7 cellular contexts compared by ENCODE assay signal in the genomic region with DNA sequence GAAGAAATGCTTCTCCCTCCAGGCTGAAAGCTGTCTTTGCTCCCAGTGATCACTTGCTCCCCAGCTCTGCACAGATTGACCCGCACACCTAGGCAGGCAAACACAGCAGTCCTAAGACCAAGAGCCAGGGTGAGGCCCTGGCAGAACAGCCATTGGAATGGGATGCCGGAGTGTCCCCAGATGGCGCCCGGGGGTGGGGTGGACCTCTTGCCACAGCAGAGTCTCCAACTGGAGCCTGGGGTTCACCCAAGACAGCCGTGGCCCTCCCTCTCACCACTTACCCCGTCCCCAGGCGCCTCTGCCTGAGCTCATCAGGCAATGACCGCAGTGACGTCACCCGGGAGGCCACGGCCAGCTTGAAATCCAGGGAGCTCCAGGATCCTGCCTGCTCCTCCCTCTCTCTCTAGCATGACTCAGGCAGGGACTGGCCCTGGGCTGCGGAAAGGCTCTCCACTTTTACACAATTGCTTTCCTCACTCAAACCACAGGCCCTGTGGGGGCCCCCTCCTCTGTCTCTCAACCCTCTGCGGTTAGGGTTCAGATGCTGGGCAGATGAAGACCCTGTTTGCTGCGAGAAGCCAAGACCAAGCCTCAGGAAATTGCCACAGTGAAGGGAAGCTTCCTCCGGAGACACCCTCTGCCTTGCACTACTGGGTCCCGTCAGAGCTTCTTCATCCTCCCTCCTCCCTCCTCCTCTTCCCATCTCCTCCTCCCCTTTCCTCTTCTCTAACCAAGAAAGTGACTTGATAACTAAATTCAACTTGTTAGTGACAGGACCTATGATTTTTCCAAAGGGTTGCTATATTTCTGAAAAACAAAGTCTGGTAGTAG. TPM values are rescaled to one million over a fixed set of nuclear protein-coding genes. Genes with fewer than 3 reads are reported as not detected.
DNase-seq lines count a peak whose midpoint lies in the region; ATAC-seq and TF ChIP-seq lines count a peak whose summit lies in the region.

No MANE protein-coding gene starts in this region.

- peak; percentile 98 for ATAC-seq in HCT116
- peak; percentile 86 for ATAC-seq in RWPE2 (ENCODE audit: low read depth)
- ATAC-seq in activated naive CD8-positive, alpha-beta T cell treated with anti-CD3 and anti-CD28 coated beads, Interleukin-2, amount 50 U/mL, for 24 hours = peak; percentile 90
- peak; percentile 97 for ATAC-seq in Right ventricle myocardium superior (ENCODE audit: poor library complexity)
- ATAC-seq in GM18511 (IDR thresholded peaks at IDR 0.05; ENCODE audit: unreplicated experiment) = no peak

- H3K27me3 Mint-ChIP-seq in activated naive CD8-positive, alpha-beta T cell treated with anti-CD3 and anti-CD28 coated beads, Interleukin-2, amount 50 U/mL, for 24 hours = peaks cover 17% of the 10 kb centered on the region

- peaks cover 26 to 29% of the 10 kb centered on the region in 2 experiments for H3K4me1 ChIP-seq in HCT116 (ENCODE audit: control insufficient read depth in 1 of 2, insufficient read depth in 2 of 2, low read length in 2 of 2)
- H3K4me1 ChIP-seq in RWPE2 (ENCODE audit: insufficient read depth, poor library complexity, severe bottlenecking) = peaks cover 21% of the 10 kb centered on the region
- peaks cover 0 to 9% of the 10 kb centered on the region in 2 donors for H3K4me1 ChIP-seq in uterus

- H3K4me3 ChIP-seq in HCT116 (replicated peaks in 1 of 2; ENCODE audit: low read depth in 1 of 2, low read length in 2 of 2) (peak overlapping the region; percentile 47 to 57), RWPE2 (ENCODE audit: severe bottlenecking) (no peak overlapping the region), uterus (no peak overlapping the region)

- BruUV-seq in HCT116 (replicated peaks; lab: Mats Ljungman, UMichigan) = TSS peak; percentile 74

- H2AFZ ChIP-seq in HCT116 (ENCODE audit: low read depth, low read length, poor library complexity, severe bottlenecking) = peak overlapping the region; percentile 80

- H3K36me3 Mint-ChIP-seq in activated naive CD8-positive, alpha-beta T cell treated with anti-CD3 and anti-CD28 coated beads, Interleukin-2, amount 50 U/mL, for 24 hours (ENCODE audit: low read depth) = no peaks in the 10 kb centered on the region

- peak overlapping the region; percentile 88 for H3K4me2 ChIP-seq in HCT116 (ENCODE audit: low read length)

- DNase-seq in HCT116 (ENCODE audit: low read depth, low spot score) (peak; percentile 89), RWPE2 (ENCODE audit: low spot score) (peak; percentile 96), Right ventricle myocardium superior (peak; percentile 96), pons (ENCODE audit: low spot score) (peak; percentile 38), uterus (peak; percentile 96)
- DNase-seq in activated naive CD8-positive, alpha-beta T cell treated with anti-CD3 and anti-CD28 coated beads, Interleukin-2, amount 50 U/mL, for 24 hours = peak; percentile 85

- H3K9me3 Mint-ChIP-seq in activated naive CD8-positive, alpha-beta T cell treated with anti-CD3 and anti-CD28 coated beads, Interleukin-2, amount 50 U/mL, for 24 hours = no peaks in the 10 kb centered on the region

- H3K4me3 Mint-ChIP-seq in activated naive CD8-positive, alpha-beta T cell treated with anti-CD3 and anti-CD28 coated beads, Interleukin-2, amount 50 U/mL, for 24 hours = peak overlapping the region; percentile 47

- H3K27me3 ChIP-seq in HCT116 (ENCODE audit: insufficient read depth, low read length) (no peaks in the 10 kb centered on the region), RWPE2 (ENCODE audit: insufficient read depth, poor library complexity, severe bottlenecking) (no peaks in the 10 kb centered on the region), uterus (no peaks in the 10 kb centered on the region)

- TF ChIP-seq RAD21 in HCT116 (IDR thresholded peaks at IDR 0.05; ENCODE audit: low read depth) = no peak

- RAD21 ChIA-PET in HCT116 (lab: Charles Lee; ENCODE audit: low non-redundant PET in 1 of 2, low total read pairs in 2 of 2, uncharacterized antibody in 2 of 2, unreplicated experiment in 2 of 2) = interaction anchor here (0.5 to 1.5 kb wide), 6 partner anchors 10 to 646 kb away, joined by 3 to 9 read pairs (median 4); no protein-coding TSS in a partner anchor

- POLR2A ChIA-PET in HCT116 (lab: Charles Lee) = interaction anchor here (0.9 to 1.6 kb wide), 7 partner anchors 10 to 646 kb away, joined by 3 to 11 read pairs (median 5); no protein-coding TSS in a partner anchor

- H3K9me2 ChIP-seq in HCT116 (ENCODE audit: insufficient read depth) = no peaks in the 10 kb centered on the region

- H3K27ac ChIP-seq in HCT116 (ENCODE audit: low read depth, low read length) (peak overlapping the region; percentile 71), RWPE2 (ENCODE audit: poor library complexity, severe bottlenecking) (peak overlapping the region; percentile 68), uterus (peak overlapping the region; percentile 66 to 71)

- CTCF ChIA-PET in HCT116 (lab: Charles Lee) = interaction anchor here (0.7 to 3.9 kb wide), 8 partner anchors 13 to 646 kb away, joined by 3 to 42 read pairs (median 4); a partner anchor contains a TSS

- peaks cover 27% of the 10 kb centered on the region for H3K4me1 Mint-ChIP-seq in activated naive CD8-positive, alpha-beta T cell treated with anti-CD3 and anti-CD28 coated beads, Interleukin-2, amount 50 U/mL, for 24 hours

- peak overlapping the region; percentile 65 for H3K9ac ChIP-seq in HCT116 (ENCODE audit: low read length)

- TF ChIP-seq POLR2A in HCT116 (IDR thresholded peaks at IDR 0.05; ENCODE audit: borderline replicate concordance, extremely low read depth, insufficient read depth, insufficient read length) (no peak), uterus (IDR thresholded peaks at IDR 0.05) (no peak)

- TF ChIP-seq CTCF in HCT116 (IDR thresholded peaks at IDR 0.05 in 2 of 3, conservative IDR thresholded peaks at IDR 0.05 in 1 of 3; ENCODE audit: borderline replicate concordance in 1 of 3, insufficient read depth in 1 of 3, low read depth in 2 of 3, low read length in 2 of 3) = no peak
- no peak for TF ChIP-seq CTCF in RWPE2 (IDR thresholded peaks at IDR 0.05; ENCODE audit: poor library complexity, severe bottlenecking)
- TF ChIP-seq CTCF in uterus (IDR thresholded peaks at IDR 0.05) = no peak

- no peaks in the 10 kb centered on the region for H3K79me2 ChIP-seq in HCT116 (ENCODE audit: insufficient read depth, low read length)

- no peaks in the 10 kb centered on the region for H4K20me1 ChIP-seq in HCT116 (ENCODE audit: insufficient read depth)

- H3K27ac Mint-ChIP-seq in activated naive CD8-positive, alpha-beta T cell treated with anti-CD3 and anti-CD28 coated beads, Interleukin-2, amount 50 U/mL, for 24 hours = peak overlapping the region; percentile 76

- H3K36me3 ChIP-seq in HCT116 (ENCODE audit: control insufficient read depth in 1 of 2, insufficient read depth in 2 of 2, low read length in 2 of 2) (no peaks in the 10 kb centered on the region), RWPE2 (ENCODE audit: low read depth) (no peaks in the 10 kb centered on the region), uterus (no peaks in the 10 kb centered on the region)

- H3K9me3 ChIP-seq in HCT116 (ENCODE audit: control insufficient read depth in 1 of 2, insufficient read depth in 1 of 2, low read depth in 1 of 2, low read length in 2 of 2) = no peaks in the 10 kb centered on the region
- no peaks in the 10 kb centered on the region for H3K9me3 ChIP-seq in RWPE2 (ENCODE audit: severe bottlenecking)
- H3K9me3 ChIP-seq in uterus = no peaks in the 10 kb centered on the region

- intact Hi-C loops in HCT116 (cut with micrococcal nuclease) = no loop called here
- intact Hi-C loops in Right ventricle myocardium superior (cut with DNase I) = no loop called here
- intact Hi-C loops in uterus (cut with DNase I; ENCODE audit: low total_unique reads) = no loop called here

TF ChIP-seq in HCT116, 20 proteins besides CTCF, POLR2A, EP300 and RAD21:
- TF ChIP-seq EZH2phosphoT487 (IDR thresholded peaks at IDR 0.05; ENCODE audit: borderline replicate concordance) (no peak), ZNF274 (IDR thresholded peaks at IDR 0.05; ENCODE audit: low read depth, low read length) (no peak), ZFX (IDR thresholded peaks at IDR 0.05) (peak; percentile 21; the same call in 1 of the 2 replicates), POLR2AphosphoS5 (IDR thresholded peaks at IDR 0.05; ENCODE audit: low read depth, low read length) (peak; percentile 76)

RNA-seq across cellular contexts. Expression of a gene that starts 24.3 kb away (rescaled TPM):
- total RNA-seq in HCT116 (2021; ENCODE audit: unreplicated experiment) (17.2 TPM), Right ventricle myocardium superior (4.5 TPM), uterus (1 to 10 TPM in 3 of 4 donors, not detected in 1; 1.3 to 7.5 (median 4.2) TPM)
- 16.8 and 19.0 TPM in 2 replicates for polyA plus RNA-seq in HCT116 (2012)

RNA-seq across cellular contexts. Expression of a gene that starts 25.8 kb away (rescaled TPM):
- total RNA-seq in HCT116 (2021; ENCODE audit: unreplicated experiment) (19.0 TPM), Right ventricle myocardium superior (10.0 TPM), uterus (10 to 100 TPM in 3 of 4 donors, 1 to 10 TPM in 1; 4.1 to 33.9 (median 13.2) TPM)
- 12.2 and 13.8 TPM in 2 replicates for polyA plus RNA-seq in HCT116 (2012)

RNA-seq across cellular contexts. Expression of a gene that starts 46.8 kb away (rescaled TPM):
- 24.4 TPM for total RNA-seq in HCT116 (2021; ENCODE audit: unreplicated experiment)
- 19.7 and 24.7 TPM in 2 replicates for polyA plus RNA-seq in HCT116 (2012)
- 12.0 TPM for total RNA-seq in Right ventricle myocardium superior
- total RNA-seq in uterus = 10 to 100 TPM; 13.1 to 40.3 (median 33.0) TPM

RNA-seq across cellular contexts. Expression of a gene that starts 57.9 kb away (rescaled TPM):
- 41.4 TPM for total RNA-seq in HCT116 (2021; ENCODE audit: unreplicated experiment)
- 43.3 and 43.5 TPM in 2 replicates for polyA plus RNA-seq in HCT116 (2012)
- 31.4 TPM for total RNA-seq in Right ventricle myocardium superior
- 10 to 100 TPM; 17.4 to 56.9 (median 35.0) TPM for total RNA-seq in uterus

RNA-seq across cellular contexts. Expression of a gene that starts 58.1 kb away (rescaled TPM):
- total RNA-seq in HCT116 (2021; ENCODE audit: unreplicated experiment) (16.8 TPM), Right ventricle myocardium superior (10.4 TPM), uterus (10 to 100 TPM in 2 of 4 donors, 1 to 10 TPM in 2; 5.6 to 46.7 (median 11.1) TPM)
- 12.8 and 16.3 TPM in 2 replicates for polyA plus RNA-seq in HCT116 (2012)

Comparison
In these comparisons a context has a peak if more than half of its experiments do, and no peak if none do; other contexts are left out.
1. DNase-seq: peak in every context shown above with its lines; median percentile 96 in RWPE2; 96 in Right ventricle myocardium superior; 96 in uterus; 89 in HCT116; 85 in activated naive CD8-positive, alpha-beta T cell treated with anti-CD3 and anti-CD28 coated beads, Interleukin-2, amount 50 U/mL, for 24 hours; 38 in pons.
2. H3K4me3 ChIP-seq: peak in HCT116 (2 of 2); none in RWPE2 (single experiment) and uterus (0 of 2).
3. Peak in every context shown above with its lines, with median percentiles within 50 percentile points of each other: H3K27ac ChIP-seq.